32 cellular contexts compared by ENCODE assay signal in the genomic region with DNA sequence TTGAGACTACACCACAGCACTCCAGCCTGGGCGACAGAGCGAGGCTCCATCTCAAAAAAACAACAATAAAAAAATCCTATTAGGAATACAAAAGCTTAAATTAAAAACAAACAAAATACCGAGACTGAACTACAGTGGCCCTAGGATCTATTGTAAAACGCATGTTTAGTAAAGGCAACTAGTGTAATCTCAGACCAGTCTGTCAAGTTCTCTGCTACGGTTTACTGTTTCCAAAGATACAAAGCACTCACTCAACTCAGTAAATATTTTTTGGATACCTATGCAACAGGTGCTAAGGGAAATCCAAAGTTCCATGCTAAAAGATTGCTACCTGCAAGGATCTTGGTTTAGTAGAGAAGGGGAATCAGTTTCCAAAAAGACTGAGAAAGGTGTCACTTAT. TPM values are rescaled to one million over a fixed set of nuclear protein-coding genes. Genes with fewer than 3 reads are reported as not detected.
DNase-seq lines count a peak whose midpoint lies in the region; TF ChIP-seq lines count a peak whose summit lies in the region.
"Had no signal": no experiment of that assay in that cellular context is flagged by ENCODE, and none has a peak within 500 bp of the region (broad histone marks: within the 10 kb centered on the region; RNA-seq: fewer than 3 reads in every experiment).

No MANE protein-coding gene starts in this region.

- H3K14ac ChIP-seq in trophoblast cell (ENCODE audit: low read length): no peak overlapping the region

- H2BK120ac ChIP-seq in trophoblast cell (ENCODE audit: insufficient read depth, low read length, poor library complexity): no peak overlapping the region

- H3K18ac ChIP-seq in trophoblast cell (ENCODE audit: low read length): no peak overlapping the region

- no peak overlapping the region for H3K23ac ChIP-seq in trophoblast cell (ENCODE audit: low read length)

- no peak overlapping the region for H2BK5ac ChIP-seq in trophoblast cell (ENCODE audit: low read depth, low read length, poor library complexity)

- peak overlapping the region; percentile 72 for H2BK12ac ChIP-seq in trophoblast cell (ENCODE audit: low read length)

- peaks cover 24% of the 10 kb centered on the region for H3K79me1 ChIP-seq in trophoblast cell (ENCODE audit: low read length)

- no peak overlapping the region for H3K4me2 ChIP-seq in trophoblast cell (ENCODE audit: low read length)
- H3K4me2 ChIP-seq: BLaER1 had no signal

- no peak overlapping the region for H2AFZ ChIP-seq in trophoblast cell (ENCODE audit: insufficient read depth, low read length, poor library complexity)
- H2AFZ ChIP-seq: GM23248 had no signal

- H3K9me3 ChIP-seq in trophoblast cell (ENCODE audit: insufficient read depth, low read depth, low read length): no peaks in the 10 kb centered on the region
- H3K9me3 ChIP-seq in colonic mucosa: no peaks in the 10 kb centered on the region
- H3K9me3 ChIP-seq: pancreas, Peyer's patch, thyroid gland had no signal

- no peak for TF ChIP-seq POLR2A in lower leg skin (IDR thresholded peaks at IDR 0.05)

- H4K12ac ChIP-seq in trophoblast cell (ENCODE audit: low read depth, low read length): no peak overlapping the region

- H4K8ac ChIP-seq in trophoblast cell (ENCODE audit: low read depth, low read length): no peak overlapping the region

- intact Hi-C loops in Calu3 (cut with micrococcal nuclease; ENCODE audit: unreplicated experiment) (loop anchor here (10.0 kb wide), 1 partner anchor 378 kb away; the partner anchor contains the start of gene C1GALT1), lower leg skin (cut with DNase I; ENCODE audit: low total_unique reads) (no loop called here), colonic mucosa (cut with DNase I) (no loop called here)

- CTCF ChIA-PET in Calu3 (lab: Charles Lee): interaction anchor here (0.8 to 1.4 kb wide), 3 partner anchors 12 to 147 kb away, joined by 3 to 8 read pairs (median 4); no protein-coding TSS in a partner anchor

- H3K4ac ChIP-seq in trophoblast cell (ENCODE audit: low read depth, low read length): no peak overlapping the region

- no peak overlapping the region for H2AK5ac ChIP-seq in trophoblast cell (ENCODE audit: low read length)

- H3K27ac ChIP-seq in 22Rv1 (peak overlapping the region; percentile 98), VCaP (peak overlapping the region; percentile 99), trophoblast cell (ENCODE audit: low read depth, low read length) (no peak overlapping the region), colonic mucosa (no peak overlapping the region)
- H3K27ac ChIP-seq: BLaER1, gastroesophageal sphincter, pancreas, Peyer's patch, right atrium auricular region, spleen had no signal

- peaks cover 6% of the 10 kb centered on the region for H3K4me1 Mint-ChIP-seq in Calu3 (ENCODE audit: low read depth, unreplicated experiment)

- H3K36me3 Mint-ChIP-seq in Calu3 (ENCODE audit: insufficient read depth, unreplicated experiment): peaks cover 14% of the 10 kb centered on the region

- H3K27ac Mint-ChIP-seq in Calu3 (ENCODE audit: unreplicated experiment): peak overlapping the region; percentile 12
- H3K27ac Mint-ChIP-seq: activated CD4-positive, alpha-beta T cell treated with anti-CD3 and anti-CD28 coated beads, Interleukin-2, amount 10 ng/mL, durations not matched to agents 24 days and 14 days; activated naive CD4-positive, alpha-beta T cell treated with anti-CD3 and anti-CD28 coated beads, Interleukin-2, amount 50 U/mL, for 72 hours; stimulated activated naive CD8-positive, alpha-beta T cell treated with anti-CD3 and anti-CD28 coated beads, Interleukin-15, amount 100 ng/mL, for 72 hours; WTC11 had no signal

- H3K36me3 ChIP-seq in trophoblast cell (ENCODE audit: control insufficient read depth in 1 of 2, insufficient read depth in 2 of 2, low read length in 2 of 2): no peaks in the 10 kb centered on the region
- H3K36me3 ChIP-seq in colonic mucosa: no peaks in the 10 kb centered on the region
- H3K36me3 ChIP-seq: BLaER1, pancreas, Peyer's patch, right atrium auricular region, thyroid gland had no signal

- no peak overlapping the region for H3K9ac ChIP-seq in trophoblast cell (ENCODE audit: low read length)
- H3K9ac ChIP-seq in colonic mucosa (ENCODE audit: low read depth in 2 of 2, low read length in 2 of 2): no peak overlapping the region
- H3K9ac ChIP-seq: BLaER1, GM23248 had no signal

- H3K27me3 Mint-ChIP-seq in Calu3 (ENCODE audit: unreplicated experiment): no peaks in the 10 kb centered on the region
- H3K27me3 Mint-ChIP-seq: stimulated activated naive CD8-positive, alpha-beta T cell treated with anti-CD3 and anti-CD28 coated beads, Interleukin-15, amount 100 ng/mL, for 72 hours had no signal

- no peak overlapping the region for H4K91ac ChIP-seq in trophoblast cell (ENCODE audit: low read depth, low read length)

- H3K4me3 ChIP-seq in trophoblast cell (ENCODE audit: low read depth, low read length) (no peak overlapping the region), lower leg skin (ENCODE audit: low read depth, poor library complexity, severe bottlenecking) (no peak overlapping the region), colonic mucosa (no peak overlapping the region)
- H3K4me3 ChIP-seq: BLaER1, gastroesophageal sphincter, GM23248, K562, Peyer's patch, right atrium auricular region, spleen, thyroid gland had no signal

- no peak for DNase-seq in Calu3
- peak in 1 of 2 donors; percentile 71 for DNase-seq in trophoblast cell
- no peak for DNase-seq in lower leg skin (ENCODE audit: low spot score in 2 of 2)
- no peak for DNase-seq in NCI-H82 (lab: John Stamatoyannopoulos, UW)
- no peak for DNase-seq in colonic mucosa
- DNase-seq: activated CD4-positive, alpha-beta T cell treated with anti-CD3 and anti-CD28 coated beads, Interleukin-2, amount 10 ng/mL, durations not matched to agents 24 days and 14 days; activated CD8-positive, alpha-beta memory T cell treated with anti-CD3 and anti-CD28 coated beads for 24 hours; activated T-cell treated with anti-CD3 and anti-CD28 coated beads for 4 hours; NCI-H1105; NCI-H187; NCI-H526; pancreas; Peyer's patch; SHP77 treated with DMSO at 0.1 percent for 48 hours; spleen; stimulated activated naive CD8-positive, alpha-beta T cell treated with anti-CD3 and anti-CD28 coated beads, Interleukin-15, amount 100 ng/mL, for 72 hours; SW 1271; T-helper 9 cell; thyroid gland had no signal

- H3K9me3 Mint-ChIP-seq in Calu3 (ENCODE audit: low read depth, unreplicated experiment): peaks cover 10% of the 10 kb centered on the region

- H3K4me1 ChIP-seq in trophoblast cell (ENCODE audit: control insufficient read depth in 1 of 2, insufficient read depth in 2 of 2, low read length in 2 of 2): peaks cover 8 to 17% of the 10 kb centered on the region in 2 experiments
- H3K4me1 ChIP-seq in colonic mucosa: no peaks in the 10 kb centered on the region

- no peak overlapping the region for H3K4me3 Mint-ChIP-seq in Calu3 (ENCODE audit: low read depth, unreplicated experiment)
- H3K4me3 Mint-ChIP-seq: activated CD4-positive, alpha-beta T cell treated with anti-CD3 and anti-CD28 coated beads, Interleukin-2, amount 10 ng/mL, durations not matched to agents 24 days and 14 days; stimulated activated naive CD8-positive, alpha-beta T cell treated with anti-CD3 and anti-CD28 coated beads, Interleukin-15, amount 100 ng/mL, for 72 hours; WTC11 had no signal

- peaks cover 6% of the 10 kb centered on the region for H3K79me2 ChIP-seq in trophoblast cell (ENCODE audit: control insufficient read depth, insufficient read depth, low read length, poor library complexity)

- TF ChIP-seq CTCF in 22Rv1 (IDR thresholded peaks at IDR 0.05): no peak
- no peak for TF ChIP-seq CTCF in Calu3 (IDR thresholded peaks at IDR 0.05; ENCODE audit: unreplicated experiment)
- TF ChIP-seq CTCF in VCaP (conservative IDR thresholded peaks at IDR 0.05): no peak
- no peak for TF ChIP-seq CTCF in lower leg skin (IDR thresholded peaks at IDR 0.05)
- no peak for TF ChIP-seq CTCF in colonic mucosa (IDR thresholded peaks at IDR 0.05)

- WGBS in trophoblast cell (ENCODE audit: extremely low coverage, insufficient coverage, insufficient read length): no CpG with 5 or more reads among the region's 5 CpGs
- WGBS in lower leg skin, 2 donors: 63 to 70% methylated on average over 5 of the region's 5 CpGs

- no peaks in the 10 kb centered on the region for H3K27me3 ChIP-seq in trophoblast cell (ENCODE audit: insufficient read depth, low read length)
- H3K27me3 ChIP-seq in colonic mucosa: no peaks in the 10 kb centered on the region
- H3K27me3 ChIP-seq: BLaER1, gastroesophageal sphincter, pancreas, Peyer's patch, right atrium auricular region, spleen, thyroid gland had no signal

- no TSS peak for BruUV-seq in Calu3 (replicated peaks; lab: Mats Ljungman, UMichigan)

RNA-seq across cellular contexts. Expression of gene MIOS, which starts 3.4 kb away (rescaled TPM):
- total RNA-seq in Calu3 (2022) (38.2 and 46.5 TPM in 2 replicates), lower leg skin (10 to 100 TPM; 37.6 to 65.6 (median 52.3) TPM), colonic mucosa (10 to 100 TPM; 23.7 to 26.8 TPM)
- polyA plus RNA-seq in trophoblast cell (2013): 15.8 and 16.0 TPM in 2 replicates

RNA-seq across cellular contexts. Expression of gene COL28A1, which starts 27.6 kb away (rescaled TPM):
- total RNA-seq in Calu3 (2022) (1.3 and 3.2 TPM in 2 replicates), lower leg skin (10 to 100 TPM in 1 of 4 donors, 1 to 10 TPM in 3; 1.6 to 10.5 (median 3.2) TPM), colonic mucosa (1 to 10 TPM; 1.2 to 3.5 TPM)
- polyA plus RNA-seq in trophoblast cell (2013): 0.01 and 0.05 TPM in 2 replicates
- total RNA-seq: activated CD4-positive, alpha-beta T cell treated with anti-CD3 and anti-CD28 coated beads, Interleukin-2, amount 10 ng/mL, durations not matched to agents 24 days and 14 days; bronchial epithelial cell; endothelial cell of umbilical vein; GM23248; HT1080; M059J had no signal
- polyA plus RNA-seq: endothelial cell of umbilical vein, GM23248 had no signal

Comparison
In these comparisons a context has a peak if more than half of its experiments do, and no peak if none do; other contexts are left out.
1. H3K27ac ChIP-seq: peak in 22Rv1 (single experiment) and VCaP (single experiment); none in trophoblast cell (single experiment) and colonic mucosa (single experiment).